Comparison of ENCODE assay signal across 29 cellular contexts in genomic region chr2:37976411-37976810, GRCh38.
"Had no signal": no experiment of that assay in that cellular context is flagged by ENCODE, and none has a peak within 500 bp of the region (broad histone marks: within the 10 kb centered on the region; RNA-seq: fewer than 3 reads in every experiment).

No MANE protein-coding gene starts in this region.

- H3K27me3 Mint-ChIP-seq: memory B cell; naive B cell; stimulated activated naive CD8-positive, alpha-beta T cell treated with anti-CD3 and anti-CD28 coated beads, Interleukin-15, amount 100 ng/mL, for 72 hours had no signal

- H3K4me3 Mint-ChIP-seq: effector memory CD8-positive, alpha-beta T cell; memory B cell; naive B cell; nephron progenitor cell; stimulated activated naive CD8-positive, alpha-beta T cell treated with anti-CD3 and anti-CD28 coated beads, Interleukin-15, amount 100 ng/mL, for 72 hours had no signal

- H3K36me3 Mint-ChIP-seq: naive B cell had no signal

- H3K9me3 Mint-ChIP-seq: effector memory CD8-positive, alpha-beta T cell; memory B cell; stimulated activated naive CD8-positive, alpha-beta T cell treated with anti-CD3 and anti-CD28 coated beads, Interleukin-15, amount 100 ng/mL, for 72 hours had no signal

- FAIRE-seq: endometrium, frontal cortex had no signal

- H3K36me3 ChIP-seq: esophagus squamous epithelium, prostate gland, right atrium auricular region, suprapubic skin, transverse colon, upper lobe of right lung, vagina had no signal

- H3K4me3 ChIP-seq: coronary artery, esophagus squamous epithelium, lung, mucosa of descending colon, prostate gland, right atrium auricular region, smooth muscle cell, suprapubic skin, transverse colon, upper lobe of right lung, vagina had no signal

- H3K9me3 ChIP-seq: esophagus squamous epithelium, mucosa of descending colon, prostate gland, right atrium auricular region, suprapubic skin, transverse colon, upper lobe of right lung, vagina had no signal

- H3K4me2 ChIP-seq: smooth muscle cell had no signal

- H3K4me1 ChIP-seq: prostate gland, right atrium auricular region, suprapubic skin, transverse colon, upper lobe of right lung, vagina had no signal

- DNase-seq: effector memory CD8-positive, alpha-beta T cell; erythroblast; esophagus squamous epithelium; head of caudate nucleus; kidney; mucosa of descending colon; naive B cell; nephron progenitor cell; nucleus accumbens; stimulated activated CD4-positive, alpha-beta T cell treated with anti-CD3 and anti-CD28 coated beads, Interleukin-12 subunit alpha, Interleukin-12 subunit beta, amount 100 ng/mL, for 4 hours; stimulated activated CD4-positive, alpha-beta T cell treated with anti-CD3 and anti-CD28 coated beads, Interleukin-1b, Interleukin-23, amount 100 ng/mL, for 48 hours; stimulated activated CD4-positive, alpha-beta T cell treated with anti-CD3 and anti-CD28 coated beads, Interleukin-4, amount 100 ng/mL, for 1 hour; stimulated activated CD8-positive, alpha-beta memory T cell treated with anti-CD3 and anti-CD28 coated beads, Interleukin-4, amount 100 ng/mL, for 48 hours; stimulated activated naive CD4-positive, alpha-beta T cell; stimulated activated naive CD8-positive, alpha-beta T cell treated with anti-CD3 and anti-CD28 coated beads, Interleukin-15, amount 100 ng/mL, for 72 hours; transverse colon; upper lobe of right lung had no signal

- ATAC-seq: left lobe of liver; mucosa of descending colon; sciatic nerve; stimulated activated naive CD8-positive, alpha-beta T cell treated with anti-CD3 and anti-CD28 coated beads, Interleukin-15, amount 100 ng/mL, for 72 hours; upper lobe of right lung had no signal

- H3K4me1 Mint-ChIP-seq: stimulated activated naive CD8-positive, alpha-beta T cell treated with anti-CD3 and anti-CD28 coated beads, Interleukin-15, amount 100 ng/mL, for 72 hours had no signal

- H3K27me3 ChIP-seq: esophagus squamous epithelium, right atrium auricular region, suprapubic skin, transverse colon, upper lobe of right lung, vagina had no signal

- H3K27ac Mint-ChIP-seq: effector memory CD8-positive, alpha-beta T cell; memory B cell; nephron progenitor cell; stimulated activated naive CD8-positive, alpha-beta T cell treated with anti-CD3 and anti-CD28 coated beads, Interleukin-15, amount 100 ng/mL, for 72 hours had no signal

- H3K27ac ChIP-seq: coronary artery, esophagus squamous epithelium, prostate gland, right atrium auricular region, suprapubic skin, transverse colon, upper lobe of right lung, vagina had no signal
